ENCODE assay signal across 1 cellular context in genomic region chr15:56001476-56002078, GRCh38.
A peak's percentile ranks its signal among the peaks of the same experiment; 100 is the strongest.
TF ChIP-seq lines count a peak whose summit lies in the region.

No MANE protein-coding gene starts in this region.

TF ChIP-seq in HEK293, 187 proteins besides CTCF, POLR2A, EP300 and RAD21 (continued from another document):
- TF ChIP-seq, protein P1, sequence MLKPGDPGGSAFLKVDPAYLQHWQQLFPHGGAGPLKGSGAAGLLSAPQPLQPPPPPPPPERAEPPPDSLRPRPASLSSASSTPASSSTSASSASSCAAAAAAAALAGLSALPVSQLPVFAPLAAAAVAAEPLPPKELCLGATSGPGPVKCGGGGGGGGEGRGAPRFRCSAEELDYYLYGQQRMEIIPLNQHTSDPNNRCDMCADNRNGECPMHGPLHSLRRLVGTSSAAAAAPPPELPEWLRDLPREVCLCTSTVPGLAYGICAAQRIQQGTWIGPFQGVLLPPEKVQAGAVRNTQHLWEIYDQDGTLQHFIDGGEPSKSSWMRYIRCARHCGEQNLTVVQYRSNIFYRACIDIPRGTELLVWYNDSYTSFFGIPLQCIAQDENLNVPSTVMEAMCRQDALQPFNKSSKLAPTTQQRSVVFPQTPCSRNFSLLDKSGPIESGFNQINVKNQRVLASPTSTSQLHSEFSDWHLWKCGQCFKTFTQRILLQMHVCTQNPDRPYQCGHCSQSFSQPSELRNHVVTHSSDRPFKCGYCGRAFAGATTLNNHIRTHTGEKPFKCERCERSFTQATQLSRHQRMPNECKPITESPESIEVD (tag by site-specific recombination; IDR thresholded peaks at IDR 0.05), result peak; percentile 48
- TF ChIP-seq GLIS1 (tag by site-specific recombination; IDR thresholded peaks at IDR 0.05) (peak; percentile 20; the same call in 1 of the 2 replicates), ZNF23 (tag by site-specific recombination; IDR thresholded peaks at IDR 0.05; ENCODE audit: borderline replicate concordance) (no peak), WT1 (tag by site-specific recombination; IDR thresholded peaks at IDR 0.05) (no peak)
TF ChIP-seq in HEK293: peak in this region for 6.
